In genomic region chr6:116444575-116444974, GRCh38 we compare ENCODE assay signal across 1 cellular context.
A peak's percentile ranks its signal among the peaks of the same experiment; 100 is the strongest.
TF ChIP-seq lines count a peak whose summit lies in the region.

No MANE protein-coding gene starts in this region.

TF ChIP-seq in K562, 482 proteins besides CTCF, POLR2A, EP300 and RAD21:
- no peak for TF ChIP-seq ZNF174 (CRISPR knock-in tag; IDR thresholded peaks at IDR 0.05)
- TF ChIP-seq FOXO4 (CRISPR knock-in tag; IDR thresholded peaks at IDR 0.05): no peak
- no peak for TF ChIP-seq PML (IDR thresholded peaks at IDR 0.05; ENCODE audit: low read length)
- TF ChIP-seq ELF1 (tag; IDR thresholded peaks at IDR 0.05): peak; percentile 35; the same call in 1 of the 2 replicates
